6 cellular contexts compared by ENCODE assay signal in genomic region chr3:75075158-75075557, GRCh38.
"Had no signal": no experiment of that assay in that cellular context is flagged by ENCODE, and none has a peak within 500 bp of the region (broad histone marks: within the 10 kb centered on the region; RNA-seq: fewer than 3 reads in every experiment).

No MANE protein-coding gene starts in this region.

- FAIRE-seq: HTR-8/SVneo, K562 had no signal

- ATAC-seq: K562 had no signal

- DNase-seq: KBM-7, KG1 had no signal

- H3K27ac ChIP-seq: HL-60, KMS-11 had no signal

- H3K9ac ChIP-seq: KMS-11 had no signal

- H3K4me3 ChIP-seq: K562 had no signal

- H3K4me2 ChIP-seq: KMS-11 had no signal
